30 cellular contexts compared by ENCODE assay signal in the genomic region with DNA sequence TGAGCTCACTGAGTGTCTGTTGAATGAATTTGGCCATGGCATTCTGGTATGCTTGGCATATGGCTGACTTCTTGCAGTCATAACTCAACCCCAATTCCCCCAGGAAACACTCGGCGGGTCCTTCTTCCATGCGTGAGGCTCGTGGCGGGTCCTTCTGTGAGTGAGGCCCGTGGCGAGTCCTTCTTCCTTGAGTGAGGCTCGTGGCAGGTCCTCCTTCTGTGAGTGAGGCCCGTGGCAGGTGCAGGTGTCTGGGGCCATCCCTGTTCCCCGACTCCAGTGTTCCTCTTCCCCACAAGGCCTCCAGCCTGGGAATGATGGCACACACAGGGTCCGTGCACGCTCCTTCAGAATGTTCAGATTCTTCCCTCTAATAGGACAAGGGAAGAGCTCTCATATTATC.
"Had no signal": no experiment of that assay in that cellular context is flagged by ENCODE, and none has a peak within 500 bp of the region (broad histone marks: within the 10 kb centered on the region; RNA-seq: fewer than 3 reads in every experiment).

No MANE protein-coding gene starts in this region.

- H3K9me3 Mint-ChIP-seq: activated B cell treated with CpG ODN at 0.5 μM for 24 hours; activated CD4-positive, alpha-beta memory T cell treated with anti-CD3 and anti-CD28 coated beads for 36 hours; activated T-cell treated with anti-CD3 and anti-CD28 coated beads, Interleukin-2, amount 50 U/mL, for 4 hours; activated T-helper 1 cell treated with anti-CD3 and anti-CD28 coated beads, Interleukin-12 subunit alpha, Interleukin-12 subunit beta, Interleukin-2, Interleukin-4 antibody, amounts not matched to agents 30 ng/mL and 10 ng/mL and 1 ng/mL, durations not matched to agents 14 hours and 24 hours and 36 hours; T-cell had no signal

- H3K4me1 ChIP-seq: adrenal gland had no signal

- H3K27ac ChIP-seq: adrenal gland, RWPE1, VCaP had no signal

- H3K9me3 ChIP-seq: adrenal gland had no signal

- H3K27me3 ChIP-seq: adrenal gland had no signal

- H3K4me3 Mint-ChIP-seq: activated B cell treated with CpG ODN at 0.5 μM for 24 hours; activated CD4-positive, alpha-beta memory T cell treated with anti-CD3 and anti-CD28 coated beads for 36 hours; activated CD8-positive, alpha-beta memory T cell treated with anti-CD3 and anti-CD28 coated beads, Interleukin-2, amount 10 ng/mL, durations not matched to agents 7 days and 5 days; activated T-cell treated with anti-CD3 and anti-CD28 coated beads, Interleukin-2, amount 50 U/mL, for 4 hours; activated T-helper 1 cell treated with anti-CD3 and anti-CD28 coated beads, Interleukin-12 subunit alpha, Interleukin-12 subunit beta, Interleukin-2, Interleukin-4 antibody, amounts not matched to agents 30 ng/mL and 10 ng/mL and 1 ng/mL, durations not matched to agents 14 hours and 24 hours and 36 hours; brain; T-cell had no signal

- H3K36me3 ChIP-seq: adrenal gland had no signal

- H3K4me1 Mint-ChIP-seq: activated B cell treated with CpG ODN at 0.5 μM for 24 hours; activated CD8-positive, alpha-beta memory T cell treated with anti-CD3 and anti-CD28 coated beads, Interleukin-2, amount 10 ng/mL, durations not matched to agents 7 days and 5 days had no signal

- ATAC-seq: activated CD8-positive, alpha-beta memory T cell treated with anti-CD3 and anti-CD28 coated beads, Interleukin-2, amount 10 ng/mL, durations not matched to agents 7 days and 5 days; activated T-cell treated with anti-CD3 and anti-CD28 coated beads, Interleukin-2, amount 50 U/mL, for 4 hours; K562; PC-3; Right ventricle myocardium inferior; SK-N-SH treated with all-trans-retinoic acid at 6 μM for 48 hours; T-cell had no signal

- H3K27me3 Mint-ChIP-seq: activated B cell treated with CpG ODN at 0.5 μM for 24 hours; activated CD4-positive, alpha-beta memory T cell treated with anti-CD3 and anti-CD28 coated beads for 36 hours; activated CD8-positive, alpha-beta memory T cell treated with anti-CD3 and anti-CD28 coated beads, Interleukin-2, amount 10 ng/mL, durations not matched to agents 7 days and 5 days; T-cell had no signal

- DNase-seq: activated B cell treated with CpG ODN at 0.5 μM for 24 hours; activated CD4-positive, alpha-beta memory T cell treated with anti-CD3 and anti-CD28 coated beads for 36 hours; activated CD4-positive, alpha-beta T cell treated with anti-CD3 and anti-CD28 coated beads for 4 hours; activated CD4-positive, alpha-beta T cell treated with anti-CD3 and anti-CD28 coated beads, Interleukin-2, amount 50 U/mL, for 1 hour; activated CD4-positive, CD25-positive, alpha-beta regulatory T cell treated with anti-CD3 and anti-CD28 coated beads, Interleukin-2, amount 50 U/mL, for 72 hours; activated naive CD4-positive, alpha-beta T cell; activated naive CD4-positive, alpha-beta T cell treated with anti-CD3 and anti-CD28 coated beads, Interleukin-2, amount 50 U/mL, for 16 hours; activated T-cell treated with anti-CD3 and anti-CD28 coated beads, Interleukin-2, amount 50 U/mL, for 4 hours; anterior cingulate cortex; central memory CD4-positive, alpha-beta T cell; NCI-H1092 treated with DMSO at 0.1 percent for 48 hours; NCI-H1417; NCI-H187 treated with DMSO at 0.1 percent for 48 hours; NCI-H2081; NCI-H345; NCI-H524 treated with DMSO at 0.1 percent for 48 hours; PC-3; SIG-M5; T-cell; T-helper 2 cell; T-helper 9 cell had no signal

- H3K27ac Mint-ChIP-seq: activated B cell treated with CpG ODN at 0.5 μM for 24 hours; activated CD4-positive, alpha-beta memory T cell treated with anti-CD3 and anti-CD28 coated beads for 36 hours; activated CD8-positive, alpha-beta memory T cell treated with anti-CD3 and anti-CD28 coated beads, Interleukin-2, amount 10 ng/mL, durations not matched to agents 7 days and 5 days; activated T-helper 1 cell treated with anti-CD3 and anti-CD28 coated beads, Interleukin-12 subunit alpha, Interleukin-12 subunit beta, Interleukin-2, Interleukin-4 antibody, amounts not matched to agents 30 ng/mL and 10 ng/mL and 1 ng/mL, durations not matched to agents 14 hours and 24 hours and 36 hours; brain; T-cell had no signal

- H3K4me3 ChIP-seq: adrenal gland, K562 had no signal
